In genomic region chr9:97395745-97396144, GRCh38 we compare ENCODE assay signal across 4 cellular contexts.
"Had no signal": no experiment of that assay in that cellular context is flagged by ENCODE, and none has a peak within 500 bp of the region (broad histone marks: within the 10 kb centered on the region; RNA-seq: fewer than 3 reads in every experiment).

No MANE protein-coding gene starts in this region.

- H3K27ac Mint-ChIP-seq: GM23338, H9, IgD-negative memory B cell had no signal

- DNase-seq: H9, HCEC 1CT had no signal

- H3K27me3 Mint-ChIP-seq: IgD-negative memory B cell had no signal

- H3K36me3 Mint-ChIP-seq: IgD-negative memory B cell had no signal

- H3K4me3 Mint-ChIP-seq: GM23338, H9, IgD-negative memory B cell had no signal

- ATAC-seq: GM23338 had no signal

- H3K9me3 Mint-ChIP-seq: GM23338, IgD-negative memory B cell had no signal
